In genomic region chr5:956941-957729, GRCh38 we compare ENCODE assay signal across 10 cellular contexts. TPM values are rescaled to one million over a fixed set of nuclear protein-coding genes. Genes with fewer than 3 reads are reported as not detected.
DNase-seq lines count a peak whose midpoint lies in the region; ATAC-seq and TF ChIP-seq lines count a peak whose summit lies in the region.
"Had no signal": no experiment of that assay in that cellular context is flagged by ENCODE, and none has a peak within 500 bp of the region (broad histone marks: within the 10 kb centered on the region; RNA-seq: fewer than 3 reads in every experiment).

No MANE protein-coding gene starts in this region.

- DNase-seq in NK-92 treated with Interleukin-12 subunit alpha and Interleukin-12 subunit beta, amount 100 ng/mL, for 24 hours (lab: John Stamatoyannopoulos, UW), result peak; percentile 41
- DNase-seq in NK-92 (lab: John Stamatoyannopoulos, UW; ENCODE audit: unreplicated experiment) (no peak), Peyer's patch (peak in 1 of 3 donors; percentile 46), NCI-H2029 (lab: John Stamatoyannopoulos, UW) (no peak), NCI-H1436 treated with DMSO at 0.1 percent for 48 hours (lab: John Stamatoyannopoulos, UW) (no peak)
- DNase-seq in central memory CD4-positive, alpha-beta T cell, result peak; percentile 32

- no peaks in the 10 kb centered on the region for H3K36me3 ChIP-seq in Peyer's patch
- H3K36me3 ChIP-seq in mesodermal cell (ENCODE audit: control insufficient read depth, insufficient read depth, low read length), result no peaks in the 10 kb centered on the region

- H3K9me3 ChIP-seq in Peyer's patch, result no peaks in the 10 kb centered on the region
- no peaks in the 10 kb centered on the region for H3K9me3 ChIP-seq in mesodermal cell (ENCODE audit: control insufficient read depth, low read length)

- WGBS in mesodermal cell (ENCODE audit: insufficient coverage in 2 of 2), 2 experiments, result 80 to 86% methylated on average over 21 to 24 of the region's 25 CpGs

- no peak for TF ChIP-seq POLR2A in Peyer's patch (IDR thresholded peaks at IDR 0.05)

- no peak for TF ChIP-seq CTCF in Peyer's patch (IDR thresholded peaks at IDR 0.05)

- ATAC-seq in HG02588 (IDR thresholded peaks at IDR 0.05; ENCODE audit: unreplicated experiment), result peak; percentile 73

- peaks cover 0 to 17% (median 0%) of the 10 kb centered on the region in 4 donors for H3K4me1 ChIP-seq in Peyer's patch
- H3K4me1 ChIP-seq in mesodermal cell (ENCODE audit: control insufficient read depth, insufficient read depth, low read length, poor library complexity, severe bottlenecking), result peaks cover 40% of the 10 kb centered on the region

- H3K4me3 ChIP-seq in Peyer's patch (no peak overlapping the region), mesodermal cell (ENCODE audit: extremely low read depth, insufficient read depth, low read length, poor library complexity, severe bottlenecking) (no peak overlapping the region)
- H3K4me3 ChIP-seq: dorsolateral prefrontal cortex had no signal

- H3K27me3 ChIP-seq in Peyer's patch, result no peaks in the 10 kb centered on the region

- H3K27ac ChIP-seq in Peyer's patch, result peak overlapping the region; percentile 36 to 73 (median 49)
- peak overlapping the region; percentile 95 for H3K27ac ChIP-seq in mesodermal cell (ENCODE audit: low read depth, low read length, severe bottlenecking)
- H3K27ac ChIP-seq: C4-2B had no signal

RNA-seq across cellular contexts. Expression of gene NKD2, which starts 51.5 kb away (rescaled TPM):
- total RNA-seq in Peyer's patch, result 1 to 10 TPM; 1.9 to 9.9 (median 3.5) TPM
- 8.9 TPM for polyA plus RNA-seq in mesodermal cell (2013, experiment 1 of 2)
- polyA plus RNA-seq in mesodermal cell (2013, experiment 2 of 2), result 6.9 TPM

Comparison
In these comparisons a context has a peak if more than half of its experiments do, and no peak if none do; other contexts are left out.
1. DNase-seq: peak in NK-92 treated with Interleukin-12 subunit alpha and Interleukin-12 subunit beta, amount 100 ng/mL, for 24 hours (single experiment) and central memory CD4-positive, alpha-beta T cell (single experiment); none in NK-92 (single experiment), NCI-H2029 (single experiment) and NCI-H1436 treated with DMSO at 0.1 percent for 48 hours (single experiment).